1 cellular context compared by ENCODE assay signal in genomic region chr3:58866079-58866478, GRCh38.
TF ChIP-seq lines count a peak whose summit lies in the region.

No MANE protein-coding gene starts in this region.

TF ChIP-seq in WTC11, 78 proteins besides CTCF, POLR2A, EP300 and RAD21 (continued from another document):
- TF ChIP-seq ATF2 (CRISPR knock-in tag; IDR thresholded peaks at IDR 0.05; ENCODE audit: borderline replicate concordance, low read depth) (no peak), ZNF396 (CRISPR knock-in tag; IDR thresholded peaks at IDR 0.05; ENCODE audit: borderline replicate concordance) (no peak), ZBTB21 (CRISPR knock-in tag; IDR thresholded peaks at IDR 0.05; ENCODE audit: borderline replicate concordance) (no peak), TP53 (CRISPR knock-in tag; IDR thresholded peaks at IDR 0.05) (no peak), RORB (CRISPR knock-in tag; IDR thresholded peaks at IDR 0.05) (no peak), USF1 (CRISPR knock-in tag; IDR thresholded peaks at IDR 0.05) (no peak)
- TF ChIP-seq, protein P1, sequence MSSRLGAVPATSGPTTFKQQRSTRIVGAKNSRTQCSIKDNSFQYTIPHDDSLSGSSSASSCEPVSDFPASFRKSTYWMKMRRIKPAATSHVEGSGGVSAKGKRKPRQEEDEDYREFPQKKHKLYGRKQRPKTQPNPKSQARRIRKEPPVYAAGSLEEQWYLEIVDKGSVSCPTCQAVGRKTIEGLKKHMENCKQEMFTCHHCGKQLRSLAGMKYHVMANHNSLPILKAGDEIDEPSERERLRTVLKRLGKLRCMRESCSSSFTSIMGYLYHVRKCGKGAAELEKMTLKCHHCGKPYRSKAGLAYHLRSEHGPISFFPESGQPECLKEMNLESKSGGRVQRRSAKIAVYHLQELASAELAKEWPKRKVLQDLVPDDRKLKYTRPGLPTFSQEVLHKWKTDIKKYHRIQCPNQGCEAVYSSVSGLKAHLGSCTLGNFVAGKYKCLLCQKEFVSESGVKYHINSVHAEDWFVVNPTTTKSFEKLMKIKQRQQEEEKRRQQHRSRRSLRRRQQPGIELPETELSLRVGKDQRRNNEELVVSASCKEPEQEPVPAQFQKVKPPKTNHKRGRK (CRISPR knock-in tag; IDR thresholded peaks at IDR 0.05; ENCODE audit: borderline replicate concordance) = no peak
- TF ChIP-seq, protein P2, sequence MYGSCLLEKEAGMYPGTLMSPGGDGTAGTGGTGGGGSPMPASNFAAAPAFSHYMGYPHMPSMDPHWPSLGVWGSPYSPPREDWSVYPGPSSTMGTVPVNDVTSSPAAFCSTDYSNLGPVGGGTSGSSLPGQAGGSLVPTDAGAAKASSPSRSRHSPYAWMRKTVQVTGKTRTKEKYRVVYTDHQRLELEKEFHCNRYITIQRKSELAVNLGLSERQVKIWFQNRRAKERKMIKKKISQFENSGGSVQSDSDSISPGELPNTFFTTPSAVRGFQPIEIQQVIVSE (CRISPR knock-in tag; IDR thresholded peaks at IDR 0.05; ENCODE audit: borderline replicate concordance) = no peak
